ENCODE assay signal across 12 cellular contexts in genomic region chr1:207888647-207889046, GRCh38. TPM values are rescaled to one million over a fixed set of nuclear protein-coding genes. Genes with fewer than 3 reads are reported as not detected.
DNase-seq lines count a peak whose midpoint lies in the region; ATAC-seq, FAIRE-seq and TF ChIP-seq lines count a peak whose summit lies in the region.
"Had no signal": no experiment of that assay in that cellular context is flagged by ENCODE, and none has a peak within 500 bp of the region (broad histone marks: within the 10 kb centered on the region; RNA-seq: fewer than 3 reads in every experiment).

No MANE protein-coding gene starts in this region.

- H3K4me3 Mint-ChIP-seq in dendritic cell treated with granulocyte-macrophage colony-stimulating factor and Interleukin-4, amounts not matched to agents 40 ng/mL and 50 ng/mL, for 4 days: no peak overlapping the region
- H3K4me3 Mint-ChIP-seq in type B pancreatic cell: no peak overlapping the region
- H3K4me3 Mint-ChIP-seq: nephron had no signal

- H3K36me3 ChIP-seq in MM.1S (replicated peaks; ENCODE audit: insufficient read depth, low read length): no peaks in the 10 kb centered on the region

- no peaks in the 10 kb centered on the region for H3K9me2 ChIP-seq in MM.1S (replicated peaks; ENCODE audit: insufficient read depth, low read length)

- H2AFZ ChIP-seq in MM.1S (ENCODE audit: low read length): no peak overlapping the region

- H3K9me3 ChIP-seq in MM.1S (replicated peaks; ENCODE audit: insufficient read depth, low read length): no peaks in the 10 kb centered on the region

- TF ChIP-seq CTCF in type B pancreatic cell (conservative IDR thresholded peaks at IDR 0.05) (peak; percentile 46), MM.1S (IDR thresholded peaks at IDR 0.05; ENCODE audit: low read length) (no peak)

- peaks cover 8% of the 10 kb centered on the region for H3F3A ChIP-seq in MM.1S (ENCODE audit: insufficient read depth, low read length)

- H3K36me3 Mint-ChIP-seq in dendritic cell treated with granulocyte-macrophage colony-stimulating factor and Interleukin-4, amounts not matched to agents 40 ng/mL and 50 ng/mL, for 4 days (ENCODE audit: low read depth): no peaks in the 10 kb centered on the region
- H3K36me3 Mint-ChIP-seq in type B pancreatic cell: no peaks in the 10 kb centered on the region

- no peak overlapping the region for H3K4me3 ChIP-seq in MM.1S (ENCODE audit: low read length)

- intact Hi-C loops in dendritic cell treated with granulocyte-macrophage colony-stimulating factor and Interleukin-4, amounts not matched to agents 40 ng/mL and 50 ng/mL, for 4 days (cut with micrococcal nuclease): loop anchor here (5.0 kb wide), 1 partner anchor 61 kb away; no protein-coding TSS in a partner anchor

- H3K27me3 ChIP-seq in layer of hippocampus (ENCODE audit: control insufficient read depth, insufficient read depth, low read length) (no peaks in the 10 kb centered on the region), MM.1S (replicated peaks; ENCODE audit: insufficient read depth, low read length) (no peaks in the 10 kb centered on the region)

- H3K27me3 Mint-ChIP-seq in dendritic cell treated with granulocyte-macrophage colony-stimulating factor and Interleukin-4, amounts not matched to agents 40 ng/mL and 50 ng/mL, for 4 days: peaks cover 9% of the 10 kb centered on the region
- peaks cover 28% of the 10 kb centered on the region for H3K27me3 Mint-ChIP-seq in type B pancreatic cell

- ATAC-seq in HG03159 (IDR thresholded peaks at IDR 0.05; ENCODE audit: unreplicated experiment) (no peak), GM19452 (IDR thresholded peaks at IDR 0.05; ENCODE audit: unreplicated experiment) (no peak)

- no peaks in the 10 kb centered on the region for H3K79me2 ChIP-seq in MM.1S (ENCODE audit: low read length)

- no peaks in the 10 kb centered on the region for H4K20me1 ChIP-seq in MM.1S (ENCODE audit: insufficient read depth, low read length)

- H3K27ac Mint-ChIP-seq in dendritic cell treated with granulocyte-macrophage colony-stimulating factor and Interleukin-4, amounts not matched to agents 40 ng/mL and 50 ng/mL, for 4 days: peak overlapping the region; percentile 8
- H3K27ac Mint-ChIP-seq in type B pancreatic cell: no peak overlapping the region

- FAIRE-seq in HTR-8/SVneo (lab: Jason Lieb, UNC): no peak

- H3K4me1 Mint-ChIP-seq in dendritic cell treated with granulocyte-macrophage colony-stimulating factor and Interleukin-4, amounts not matched to agents 40 ng/mL and 50 ng/mL, for 4 days (ENCODE audit: low read depth): peaks cover 63% of the 10 kb centered on the region
- H3K4me1 Mint-ChIP-seq in type B pancreatic cell (ENCODE audit: unreplicated experiment): peaks cover 9% of the 10 kb centered on the region

- H3K27ac ChIP-seq in layer of hippocampus (ENCODE audit: low read depth, low read length) (peak overlapping the region; percentile 15), MM.1S (ENCODE audit: low read length) (no peak overlapping the region)

- no peak overlapping the region for H3K9ac ChIP-seq in MM.1S (ENCODE audit: low read length)

- no peak overlapping the region for H3K4me2 ChIP-seq in MM.1S (ENCODE audit: low read depth, low read length)

- peaks cover 28% of the 10 kb centered on the region for H3K4me1 ChIP-seq in MM.1S (ENCODE audit: low read length)

- H3K9me3 Mint-ChIP-seq in dendritic cell treated with granulocyte-macrophage colony-stimulating factor and Interleukin-4, amounts not matched to agents 40 ng/mL and 50 ng/mL, for 4 days: no peaks in the 10 kb centered on the region
- no peaks in the 10 kb centered on the region for H3K9me3 Mint-ChIP-seq in type B pancreatic cell
- H3K9me3 Mint-ChIP-seq: nephron had no signal

- DNase-seq in HTR-8/SVneo (ENCODE audit: insufficient read length, low spot score): peak; percentile 51
- no peak for DNase-seq in type B pancreatic cell (ENCODE audit: extremely low spot score, unreplicated experiment)
- DNase-seq in MM.1S: no peak
- DNase-seq: activated T-cell treated with anti-CD3 and anti-CD28 coated beads, Interleukin-2, amount 50 U/mL, for 1 hour; NCI-H1694; OCI-M1; stimulated activated CD4-positive, alpha-beta T cell treated with anti-CD3 and anti-CD28 coated beads, Interleukin-4, amount 100 ng/mL, for 24 hours had no signal

RNA-seq across cellular contexts. Expression of gene CD34, which starts 22.3 kb away (rescaled TPM):
- 0.34 TPM in 1 of 2 replicates, not detected in the other for total RNA-seq in type B pancreatic cell (ENCODE audit: low replicate concordance)
